Comparison of ENCODE assay signal across 31 cellular contexts in genomic region chr4:189355590-189355989, GRCh38.
"Had no signal": no experiment of that assay in that cellular context is flagged by ENCODE, and none has a peak within 500 bp of the region (broad histone marks: within the 10 kb centered on the region; RNA-seq: fewer than 3 reads in every experiment).

No MANE protein-coding gene starts in this region.

- H2AFZ ChIP-seq: PC-9 had no signal

- H3K27me3 ChIP-seq: brain microvascular endothelial cell, MG63 had no signal

- H3K27ac ChIP-seq: brain microvascular endothelial cell, PC-9, RWPE1, WERI-Rb-1 had no signal

- H3K4me2 ChIP-seq: PC-9 had no signal

- DNase-seq: activated CD4-positive, alpha-beta memory T cell treated with anti-CD3 and anti-CD28 coated beads, Interleukin-2, amount 10 ng/mL, durations not matched to agents 7 days and 5 days; activated CD4-positive, alpha-beta T cell treated with anti-CD3 and anti-CD28 coated beads for 1 hour; activated CD4-positive, alpha-beta T cell treated with anti-CD3 and anti-CD28 coated beads for 48 hours; activated CD4-positive, CD25-positive, alpha-beta regulatory T cell; activated CD8-positive, alpha-beta memory T cell treated with anti-CD3 and anti-CD28 coated beads for 24 hours; activated CD8-positive, alpha-beta memory T cell treated with anti-CD3 and anti-CD28 coated beads, Interleukin-2, amount 10 ng/mL, durations not matched to agents 7 days and 5 days; activated CD8-positive, alpha-beta memory T cell treated with anti-CD3 and anti-CD28 coated beads, Interleukin-2, amount 50 U/mL, for 48 hours; activated effector memory CD4-positive, alpha-beta T cell treated with Interleukin-2 at 50 U/mL for 16 hours; activated naive CD4-positive, alpha-beta T cell treated with Interleukin-2 at 50 U/mL for 16 hours; activated T-cell treated with anti-CD3 and anti-CD28 coated beads, Interleukin-2, amount 50 U/mL, for 48 hours; anterior cingulate cortex; brain microvascular endothelial cell; central memory CD4-positive, alpha-beta T cell; Kasumi-1; KG1; MG63; NCI-H1048; NCI-H1436 treated with DMSO at 0.1 percent for 48 hours; NCI-H1694 treated with DMSO at 0.1 percent for 48 hours; NCI-H2029; NCI-H2107; NCI-H2171; NCI-H510A; NCI-H526; NCI-H748 treated with DMSO at 0.1 percent for 48 hours; NK-92 treated with Interleukin-12 subunit alpha and Interleukin-12 subunit beta, amount 100 ng/mL, for 24 hours; PC-9; Right ventricle myocardium superior; T1000; WERI-Rb-1 had no signal

- H3K4me3 ChIP-seq: MG63, PC-9 had no signal

- ATAC-seq: activated CD8-positive, alpha-beta memory T cell treated with anti-CD3 and anti-CD28 coated beads, Interleukin-2, amount 10 ng/mL, durations not matched to agents 7 days and 5 days had no signal

- H3K9me3 ChIP-seq: MG63 had no signal

- H3K36me3 ChIP-seq: brain microvascular endothelial cell, MG63, WERI-Rb-1 had no signal
